11 cellular contexts compared by ENCODE assay signal in the genomic region with DNA sequence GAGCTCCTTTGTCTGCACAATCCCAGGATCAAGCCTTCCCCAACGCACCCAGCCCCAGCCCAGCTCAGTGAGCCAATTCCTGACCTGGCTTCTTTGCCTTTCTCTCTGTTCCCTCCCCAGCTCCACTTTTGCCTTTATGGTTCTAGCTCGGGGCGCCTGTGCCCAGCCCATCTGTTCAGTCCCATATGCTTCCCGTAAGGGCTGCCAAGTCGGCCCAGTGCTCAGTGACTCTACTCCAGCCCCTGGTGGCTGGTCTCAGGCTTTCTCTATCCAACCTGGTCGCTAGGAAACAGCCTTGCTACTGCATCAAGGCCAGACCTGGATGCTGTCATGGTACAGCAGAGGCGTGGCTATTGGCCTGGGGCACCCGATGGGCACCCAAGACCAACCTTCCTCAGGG.
DNase-seq lines count a peak whose midpoint lies in the region; TF ChIP-seq lines count a peak whose summit lies in the region.
"Had no signal": no experiment of that assay in that cellular context is flagged by ENCODE, and none has a peak within 500 bp of the region (broad histone marks: within the 10 kb centered on the region; RNA-seq: fewer than 3 reads in every experiment).

No MANE protein-coding gene starts in this region.

- DNase-seq in SIG-M5 treated with dmso at 0.1 percent for 504 hours (lab: John Stamatoyannopoulos, UW; ENCODE audit: unreplicated experiment) (peak; percentile 1), SIG-M5 (lab: John Stamatoyannopoulos, UW) (no peak), NCI-H69 (lab: John Stamatoyannopoulos, UW) (peak; percentile 93), glutamatergic neuron (peak; percentile 68), type B pancreatic cell (ENCODE audit: extremely low spot score, unreplicated experiment) (no peak), CD14-positive monocyte (ENCODE audit: low spot score) (no peak), GM23248 (no peak), GM13977 (ENCODE audit: low spot score) (no peak)
- DNase-seq: activated T-cell treated with anti-CD3 and anti-CD28 coated beads, Interleukin-2, amount 50 U/mL, for 4 hours; GOT3; naive thymus-derived CD8-positive, alpha-beta T cell had no signal

- H3K27ac Mint-ChIP-seq in glutamatergic neuron (ENCODE audit: unreplicated experiment) (peak overlapping the region; percentile 96), type B pancreatic cell (no peak overlapping the region), CD14-positive monocyte (no peak overlapping the region)
- H3K27ac Mint-ChIP-seq: naive thymus-derived CD8-positive, alpha-beta T cell had no signal

- H3K27me3 ChIP-seq in GM23248 (replicated peaks; ENCODE audit: insufficient read depth): peaks cover 12% of the 10 kb centered on the region

- no peaks in the 10 kb centered on the region for H3K9me3 ChIP-seq in GM23248 (ENCODE audit: low read depth)

- H3K27me3 Mint-ChIP-seq in glutamatergic neuron (ENCODE audit: unreplicated experiment): peaks cover 3% of the 10 kb centered on the region
- H3K27me3 Mint-ChIP-seq in type B pancreatic cell: peaks cover 24% of the 10 kb centered on the region
- peaks cover 3 to 8% (median 5%) of the 10 kb centered on the region in 3 donors for H3K27me3 Mint-ChIP-seq in CD14-positive monocyte (ENCODE audit: low read depth in 3 of 3)

- H3K36me3 Mint-ChIP-seq in glutamatergic neuron (ENCODE audit: unreplicated experiment) (peaks cover 7% of the 10 kb centered on the region), type B pancreatic cell (no peaks in the 10 kb centered on the region), CD14-positive monocyte (no peaks in the 10 kb centered on the region)

- H3K9me2 ChIP-seq in GM23248 (ENCODE audit: insufficient read depth): no peaks in the 10 kb centered on the region

- H3K4me1 ChIP-seq in GM23248 (ENCODE audit: insufficient read depth): no peaks in the 10 kb centered on the region

- H4K20me1 ChIP-seq in GM23248 (ENCODE audit: insufficient read depth): no peaks in the 10 kb centered on the region

- WGBS in GM23248 (ENCODE audit: low coverage in 1 of 2, low lambda C conversion rate in 2 of 2, missing lambda C conversion rate in 2 of 2), 2 experiments: 36 to 45% methylated on average over 8 of the region's 8 CpGs

- H3K4me3 ChIP-seq in GM23248: no peak overlapping the region

- H3K4me3 Mint-ChIP-seq in glutamatergic neuron (ENCODE audit: unreplicated experiment) (peak overlapping the region; percentile 68), type B pancreatic cell (no peak overlapping the region), CD14-positive monocyte (no peak overlapping the region)
- H3K4me3 Mint-ChIP-seq: activated T-cell treated with anti-CD3 and anti-CD28 coated beads, Interleukin-2, amount 50 U/mL, for 4 hours; naive thymus-derived CD8-positive, alpha-beta T cell had no signal

- in situ Hi-C loops in GM23248 (cut with MboI): no loop called here
- in situ Hi-C loops in GM13977 (cut with MboI; ENCODE audit: low pct_unique_long_range_greater_than_20kb, low sequenced_read_pairs, unreplicated experiment): no loop called here

- no peak overlapping the region for H3K27ac ChIP-seq in GM23248

- no peak overlapping the region for H2AFZ ChIP-seq in GM23248

- H3K79me2 ChIP-seq in GM23248 (ENCODE audit: insufficient read depth): no peaks in the 10 kb centered on the region

- no peaks in the 10 kb centered on the region for H3F3A ChIP-seq in GM23248 (ENCODE audit: insufficient read depth)

- H3K4me2 ChIP-seq in GM23248 (ENCODE audit: unreplicated experiment): no peak overlapping the region

- no peak overlapping the region for H3K9ac ChIP-seq in GM23248

- intact Hi-C loops in CD14-positive monocyte (cut with micrococcal nuclease): no loop called here

- TF ChIP-seq CTCF in glutamatergic neuron (IDR thresholded peaks at IDR 0.05; ENCODE audit: partially characterized antibody, unreplicated experiment): peak; percentile 67
- peak; percentile 48 for TF ChIP-seq CTCF in type B pancreatic cell (conservative IDR thresholded peaks at IDR 0.05)
- TF ChIP-seq CTCF in CD14-positive monocyte (IDR thresholded peaks at IDR 0.05): no peak
- no peak for TF ChIP-seq CTCF in GM13977 (IDR thresholded peaks at IDR 0.05; ENCODE audit: extremely low read depth, insufficient read depth, missing control alignments)

- H3K9me3 Mint-ChIP-seq in glutamatergic neuron (ENCODE audit: unreplicated experiment) (peaks cover 4% of the 10 kb centered on the region), type B pancreatic cell (no peaks in the 10 kb centered on the region), CD14-positive monocyte (peaks cover 0 to 9% (median 6%) of the 10 kb centered on the region in 7 donors)

- H3K36me3 ChIP-seq in GM23248 (ENCODE audit: low read depth): no peaks in the 10 kb centered on the region

- H3K4me1 Mint-ChIP-seq in glutamatergic neuron (ENCODE audit: low read depth, unreplicated experiment): peaks cover 19% of the 10 kb centered on the region
- no peaks in the 10 kb centered on the region for H3K4me1 Mint-ChIP-seq in type B pancreatic cell (ENCODE audit: unreplicated experiment)
- no peaks in the 10 kb centered on the region for H3K4me1 Mint-ChIP-seq in CD14-positive monocyte
- H3K4me1 Mint-ChIP-seq: naive thymus-derived CD8-positive, alpha-beta T cell had no signal

Comparison
In these comparisons a context has a peak if more than half of its experiments do, and no peak if none do; other contexts are left out.
1. DNase-seq: peak in SIG-M5 treated with dmso at 0.1 percent for 504 hours (single experiment), NCI-H69 (single experiment) and glutamatergic neuron (single experiment); none in SIG-M5 (single experiment), type B pancreatic cell (single experiment), CD14-positive monocyte (single experiment), GM23248 (single experiment) and GM13977 (single experiment).
2. CTCF ChIP-seq: peak in glutamatergic neuron (single experiment) and type B pancreatic cell (single experiment); none in CD14-positive monocyte (single experiment) and GM13977 (single experiment).